ENCODE assay signal across 3 cellular contexts in genomic region chr10:8318429-8318828, GRCh38.
DNase-seq lines count a peak whose midpoint lies in the region; ATAC-seq, FAIRE-seq and TF ChIP-seq lines count a peak whose summit lies in the region.
"Not testable (repeated sequence)": the region's sequence is repeated elsewhere in the genome, so short reads cannot be mapped to it uniquely, and the experiment has no call there.

No MANE protein-coding gene starts in this region.

- not testable (repeated sequence) for DNase-seq in K562 (ENCODE audit: extremely low read depth in 1 of 4, low spot score in 3 of 4)

- H3K27me3 ChIP-seq in K562 (ENCODE audit: control insufficient read depth in 2 of 2, insufficient read depth in 2 of 2, low read length in 2 of 2) = not testable (repeated sequence)

- not testable (repeated sequence) for TF ChIP-seq EP300 in K562 (IDR thresholded peaks at IDR 0.05; ENCODE audit: low read length)

- not testable (repeated sequence) for H3K36me3 ChIP-seq in HEK293 (ENCODE audit: control insufficient read depth in 2 of 2, insufficient read depth in 1 of 2, low read length in 2 of 2); KOPT-K1 (ENCODE audit: insufficient read depth, low read length); K562 (ENCODE audit: control insufficient read depth, insufficient read depth, low read length)

- TF ChIP-seq CTCF in HEK293 (tag by site-specific recombination; IDR thresholded peaks at IDR 0.05); K562 (IDR thresholded peaks at IDR 0.05 in 2 of 3, conservative IDR thresholded peaks at IDR 0.05 in 1 of 3; ENCODE audit: insufficient read depth in 2 of 3, low read depth in 1 of 3, low read length in 3 of 3): not testable (repeated sequence)

- BruUV-seq in K562 (replicated peaks; lab: Mats Ljungman, UMichigan) = not testable (repeated sequence)

- ATAC-seq in K562 = not testable (repeated sequence)

- not testable (repeated sequence) for H3K4me2 ChIP-seq in K562 (ENCODE audit: insufficient read depth, low read length)

- not testable (repeated sequence) for H2AFZ ChIP-seq in K562 (ENCODE audit: low read depth, low read length)

- H3K27ac ChIP-seq in HEK293 (ENCODE audit: extremely low read depth, low read depth, low read length); K562 (ENCODE audit: extremely low read depth, low read depth, low read length): not testable (repeated sequence)
- H3K27ac ChIP-seq in KOPT-K1 (ENCODE audit: low read depth, low read length, poor library complexity, severe bottlenecking) = peak overlapping the region; percentile 50

- TF ChIP-seq RAD21 in K562 (CRISPR knock-in tag; conservative IDR thresholded peaks at IDR 0.05 in 1 of 2, IDR thresholded peaks at IDR 0.05 in 1 of 2) = not testable (repeated sequence)

- intact Hi-C loops in K562 (cut with micrococcal nuclease) = not testable (repeated sequence)

- H3K9me1 ChIP-seq in K562 (ENCODE audit: control insufficient read depth, insufficient read depth, low read length) = not testable (repeated sequence)

- H3K9me3 ChIP-seq in HEK293 (ENCODE audit: control insufficient read depth, insufficient read depth, low read depth, low read length); KOPT-K1 (ENCODE audit: insufficient read depth, low read length, poor library complexity, severe bottlenecking); K562 (replicated peaks; ENCODE audit: control insufficient read depth, insufficient read depth, low read depth, low read length): not testable (repeated sequence)

- H3K4me3 ChIP-seq in HEK293 (ENCODE audit: low read depth, low read length); K562: not testable (repeated sequence)

- H3K79me2 ChIP-seq in K562 (ENCODE audit: control insufficient read depth, insufficient read depth, low read length) = not testable (repeated sequence)

- WGBS in K562 (ENCODE audit: insufficient coverage, low coverage, missing lambda C conversion rate) = no CpG with 5 or more reads among the region's 3 CpGs

- not testable (repeated sequence) for H4K20me1 ChIP-seq in K562 (replicated peaks; ENCODE audit: control insufficient read depth, insufficient read depth, low read length)

- CTCF ChIA-PET in HEK293 (lab: Yijun Ruan, JAX); K562 (lab: Yijun Ruan, JAX; ENCODE audit: low intra/inter-chr PET ratio): not testable (repeated sequence)

- in situ Hi-C loops in K562 (cut with MboI) = not testable (repeated sequence)

- not testable (repeated sequence) for H3K9ac ChIP-seq in K562 (ENCODE audit: insufficient read depth in 1 of 2, low read depth in 2 of 2, low read length in 2 of 2)

- not testable (repeated sequence) for FAIRE-seq in K562 (lab: Jason Lieb, UNC)

- POLR2A ChIA-PET in HEK293 (lab: Yijun Ruan, JAX); K562 (lab: Yijun Ruan, JAX): not testable (repeated sequence)

- peaks cover 18% of the 10 kb centered on the region for H3K4me1 ChIP-seq in HEK293 (ENCODE audit: control insufficient read depth, insufficient read depth, low read length)
- not testable (repeated sequence) for H3K4me1 ChIP-seq in K562 (replicated peaks in 1 of 2; ENCODE audit: control insufficient read depth in 2 of 2, insufficient read depth in 2 of 2, low read length in 2 of 2)

- TF ChIP-seq POLR2A in K562 (conservative IDR thresholded peaks at IDR 0.05) = not testable (repeated sequence)

TF ChIP-seq in HEK293, 187 proteins besides CTCF, POLR2A, EP300 and RAD21:
- TF ChIP-seq ZNF146 (tag by site-specific recombination; IDR thresholded peaks at IDR 0.05) = peak; percentile 95
- TF ChIP-seq ZNF580 (tag by site-specific recombination; IDR thresholded peaks at IDR 0.05) = peak; percentile 65; the same call in 1 of the 2 replicates

TF ChIP-seq in K562, 482 proteins besides CTCF, POLR2A, EP300 and RAD21:
- TF ChIP-seq ZNF146 (CRISPR knock-in tag; IDR thresholded peaks at IDR 0.05; ENCODE audit: unreplicated experiment) = peak; percentile 9
TF ChIP-seq in K562: peak in this region for 1; not testable (repeated sequence) for 481.
